Comparison of ENCODE assay signal across 8 cellular contexts in the genomic region with DNA sequence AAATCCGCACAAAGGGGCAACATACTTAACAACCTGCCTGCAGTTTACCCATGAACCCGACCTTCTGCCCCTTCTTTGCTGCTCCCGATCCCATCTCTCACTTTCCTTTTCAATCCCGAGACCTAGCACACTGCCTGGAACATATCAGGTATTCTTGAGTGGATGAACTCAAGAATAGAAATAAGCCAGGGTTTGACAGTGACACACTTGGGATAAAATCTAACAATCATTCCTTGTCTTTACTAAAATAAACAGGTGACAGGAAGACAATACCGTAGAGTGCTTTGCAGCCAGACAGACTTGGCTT. TPM values are rescaled to one million over a fixed set of nuclear protein-coding genes. Genes with fewer than 3 reads are reported as not detected.
A peak's percentile ranks its signal among the peaks of the same experiment; 100 is the strongest.
DNase-seq lines count a peak whose midpoint lies in the region; ATAC-seq and TF ChIP-seq lines count a peak whose summit lies in the region.

No MANE protein-coding gene starts in this region.

- DNase-seq in T-cell (no peak), fibroblast of villous mesenchyme (ENCODE audit: low read depth) (peak; percentile 14), gastrocnemius medialis (no peak), GM03348 (ENCODE audit: low spot score) (no peak)
- no peak for DNase-seq in activated effector memory CD4-positive, alpha-beta T cell treated with anti-CD3 and anti-CD28 coated beads, Interleukin-2, amount 50 U/mL, for 16 hours
- DNase-seq in stimulated activated CD4-positive, alpha-beta T cell treated with anti-CD3 and anti-CD28 coated beads, Interleukin-4, amount 100 ng/mL, for 1 hour = no peak
- no peak for DNase-seq in activated CD4-positive, CD25-positive, alpha-beta regulatory T cell (lab: John Stamatoyannopoulos, UW)

- H3K4me3 ChIP-seq in GM12875 (ENCODE audit: low read depth, low read length) (peak overlapping the region; percentile 88), fibroblast of villous mesenchyme (ENCODE audit: low read depth, low read length) (peak overlapping the region; percentile 93), gastrocnemius medialis (peak overlapping the region; percentile 63 to 78 (median 70))

- no peaks in the 10 kb centered on the region for H3K27me3 Mint-ChIP-seq in T-cell

- peaks cover 43 to 45% of the 10 kb centered on the region in 2 donors for H3K4me1 ChIP-seq in gastrocnemius medialis

- H3K27ac Mint-ChIP-seq in T-cell = peak overlapping the region; percentile 84 to 88

- intact Hi-C loops in gastrocnemius medialis (cut with DNase I; ENCODE audit: low total_unique reads) = loop anchor here (2.0 kb wide), 3 partner anchors 187 to 355 kb away; partner anchors contain the start of genes CLTCL1, DGCR2 and SLC25A1

- H3K4me1 Mint-ChIP-seq in T-cell = peaks cover 33 to 43% (median 36%) of the 10 kb centered on the region in 3 donors

- H3K36me3 ChIP-seq in gastrocnemius medialis = peaks cover 0 to 23% of the 10 kb centered on the region in 2 donors

- H3K4me3 Mint-ChIP-seq in T-cell = peak overlapping the region; percentile 84 to 93 (median 93)

- H3K9me3 Mint-ChIP-seq in T-cell = no peaks in the 10 kb centered on the region

- TF ChIP-seq CTCF in GM12875 (IDR thresholded peaks at IDR 0.05; ENCODE audit: borderline replicate concordance, insufficient read depth, low read depth, low read length) (no peak), fibroblast of villous mesenchyme (IDR thresholded peaks at IDR 0.05; ENCODE audit: insufficient read depth, low read depth, low read length) (no peak), gastrocnemius medialis (IDR thresholded peaks at IDR 0.05 in 4 of 5, conservative IDR thresholded peaks at IDR 0.05 in 1 of 5) (no peak)

- POLR2A ChIA-PET in T-cell (lab: Charles Lee) = no interaction called here

- TF ChIP-seq POLR2A in gastrocnemius medialis (IDR thresholded peaks at IDR 0.05) = no peak

- in situ Hi-C loops in gastrocnemius medialis (cut with MboI; ENCODE audit: low sequenced_read_pairs in 4 of 4) = no loop called here

- H3K27ac ChIP-seq in gastrocnemius medialis = peak overlapping the region; percentile 90 to 98 (median 97)

- ATAC-seq in T-cell (replicated peaks in 1 of 4) (no peak), gastrocnemius medialis (no peak)

- H3K27me3 ChIP-seq in gastrocnemius medialis = no peaks in the 10 kb centered on the region

- CTCF ChIA-PET in T-cell (lab: Charles Lee) = interaction anchor here (0.9 to 2.2 kb wide), 4 partner anchors 11 to 334 kb away, joined by 3 to 7 read pairs (median 3); partner anchors contain the start of gene ESS2 (in 1 of the 2)

- H3K36me3 Mint-ChIP-seq in T-cell = peaks cover 15% of the 10 kb centered on the region

- H3K9me3 ChIP-seq in gastrocnemius medialis = no peaks in the 10 kb centered on the region

RNA-seq across cellular contexts. Expression of gene UFD1, which starts 1.0 kb away (rescaled TPM):
- total RNA-seq in T-cell (10 to 100 TPM; 52.9 to 85.1 (median 60.0) TPM), fibroblast of villous mesenchyme (44.9 and 67.3 TPM in 2 replicates), gastrocnemius medialis (100 to 1,000 TPM; 106 to 199 (median 165) TPM)

RNA-seq across cellular contexts. Expression of gene CDC45, which starts 1.7 kb away (rescaled TPM):
- 1 to 10 TPM in 4 of 5 donors, under 1 TPM in 1; 0.56 to 2.7 (median 2.2) TPM for total RNA-seq in T-cell
- total RNA-seq in fibroblast of villous mesenchyme = 8.1 and 10.4 TPM in 2 replicates
- total RNA-seq in gastrocnemius medialis = under 1 TPM in 1 of 4 donors, not detected in 3; 0.27 TPM

RNA-seq across cellular contexts. Expression of gene C22orf39, which starts 30.5 kb away (rescaled TPM):
- 10 to 100 TPM; 34.5 to 41.3 (median 40.9) TPM for total RNA-seq in T-cell
- 11.3 and 12.5 TPM in 2 replicates for total RNA-seq in fibroblast of villous mesenchyme
- total RNA-seq in gastrocnemius medialis = 100 to 1,000 TPM; 157 to 182 (median 178) TPM

RNA-seq across cellular contexts. Expression of gene MRPL40, which starts 45.7 kb away (rescaled TPM):
- total RNA-seq in T-cell = 10 to 100 TPM; 12.1 to 16.1 (median 12.3) TPM
- total RNA-seq in fibroblast of villous mesenchyme = 46.2 and 52.2 TPM in 2 replicates
- 10 to 100 TPM; 53.8 to 75.1 (median 61.5) TPM for total RNA-seq in gastrocnemius medialis

RNA-seq across cellular contexts. Expression of gene CLDN5, which starts 46.2 kb away (rescaled TPM):
- total RNA-seq in T-cell (under 1 TPM in 4 of 5 donors, not detected in 1; 0.36 to 0.98 (median 0.85) TPM), fibroblast of villous mesenchyme (not detected in 2 replicates), gastrocnemius medialis (100 to 1,000 TPM in 2 of 4 donors, 10 to 100 TPM in 2; 40.4 to 108 (median 89.6) TPM)
